19 cellular contexts compared by ENCODE assay signal in genomic region chr16:502179-502943, GRCh38. TPM values are rescaled to one million over a fixed set of nuclear protein-coding genes. Genes with fewer than 3 reads are reported as not detected.
DNase-seq lines count a peak whose midpoint lies in the region; ATAC-seq and TF ChIP-seq lines count a peak whose summit lies in the region.
"Had no signal": no experiment of that assay in that cellular context is flagged by ENCODE, and none has a peak within 500 bp of the region (broad histone marks: within the 10 kb centered on the region; RNA-seq: fewer than 3 reads in every experiment).

No MANE protein-coding gene starts in this region.

- H3K9me3 ChIP-seq in colonic mucosa, result no peaks in the 10 kb centered on the region
- H3K9me3 ChIP-seq in liver (ENCODE audit: control insufficient read depth in 4 of 4, low read length in 3 of 4), result no peaks in the 10 kb centered on the region
- no peaks in the 10 kb centered on the region for H3K9me3 ChIP-seq in aorta (ENCODE audit: control insufficient read depth, low read length)
- H3K9me3 ChIP-seq: sigmoid colon, SK-N-SH had no signal

- DNase-seq in stimulated activated naive CD8-positive, alpha-beta T cell treated with anti-CD3 and anti-CD28 coated beads, Interleukin-15, amount 100 ng/mL, for 72 hours, result no peak
- no peak for DNase-seq in stimulated activated naive CD8-positive, alpha-beta T cell treated with anti-CD3 and anti-CD28 coated beads, Interleukin-15, Interleukin-2, amounts not matched to agents 100 U/mL and 50 U/mL, for 24 hours
- DNase-seq in colonic mucosa (peak; percentile 87), aorta (no peak), HUDEP-2 (lab: John Stamatoyannopoulos, UW; ENCODE audit: unreplicated experiment in 76 of 76) (no peak), KG1 (lab: John Stamatoyannopoulos, UW) (no peak), immature natural killer cell (no peak)
- DNase-seq: CD4-positive, alpha-beta T cell; effector memory CD8-positive, alpha-beta T cell; HFFc6; NCI-H1417 treated with DMSO at 0.1 percent for 48 hours; occipital lobe; OCI-M1; sigmoid colon; SK-N-SH; T1000 had no signal

- ATAC-seq in stimulated activated naive CD8-positive, alpha-beta T cell treated with anti-CD3 and anti-CD28 coated beads, Interleukin-15, amount 100 ng/mL, for 72 hours, result peak; percentile 45
- no peak for ATAC-seq in stimulated activated naive CD8-positive, alpha-beta T cell treated with anti-CD3 and anti-CD28 coated beads, Interleukin-15, Interleukin-2, amounts not matched to agents 100 U/mL and 50 U/mL, for 24 hours
- peak; percentile 36 for ATAC-seq in aorta (ENCODE audit: low FRiP score)
- ATAC-seq: effector memory CD8-positive, alpha-beta T cell had no signal

- no peaks in the 10 kb centered on the region for H3K4me1 Mint-ChIP-seq in stimulated activated naive CD8-positive, alpha-beta T cell treated with anti-CD3 and anti-CD28 coated beads, Interleukin-15, amount 100 ng/mL, for 72 hours
- H3K4me1 Mint-ChIP-seq in immature natural killer cell, result peaks cover 0 to 4% of the 10 kb centered on the region in 2 donors

- no peaks in the 10 kb centered on the region for H3K9me3 Mint-ChIP-seq in stimulated activated naive CD8-positive, alpha-beta T cell treated with anti-CD3 and anti-CD28 coated beads, Interleukin-15, amount 100 ng/mL, for 72 hours
- H3K9me3 Mint-ChIP-seq in immature natural killer cell, result no peaks in the 10 kb centered on the region
- H3K9me3 Mint-ChIP-seq: CD4-positive, alpha-beta T cell; effector memory CD8-positive, alpha-beta T cell; HFFc6 had no signal

- no peak overlapping the region for H3K4me3 ChIP-seq in colonic mucosa
- peak overlapping the region; percentile 43 to 79 (median 75) for H3K4me3 ChIP-seq in liver (ENCODE audit: low read depth in 1 of 3, low read length in 3 of 3)
- H3K4me3 ChIP-seq in aorta (ENCODE audit: low read length in 2 of 2), result no peak overlapping the region
- H3K4me3 ChIP-seq: sigmoid colon had no signal

- no peak overlapping the region for H3K27ac Mint-ChIP-seq in stimulated activated naive CD8-positive, alpha-beta T cell treated with anti-CD3 and anti-CD28 coated beads, Interleukin-15, amount 100 ng/mL, for 72 hours
- no peak overlapping the region for H3K27ac Mint-ChIP-seq in immature natural killer cell
- H3K27ac Mint-ChIP-seq: CD4-positive, alpha-beta T cell; HFFc6 had no signal

- intact Hi-C loops in colonic mucosa (cut with DNase I) (no loop called here), aorta (cut with DNase I) (no loop called here)

- TF ChIP-seq CTCF in colonic mucosa (IDR thresholded peaks at IDR 0.05), result no peak
- TF ChIP-seq CTCF in liver (IDR thresholded peaks at IDR 0.05; ENCODE audit: low read depth, low read length, missing input control), result no peak

- peak; percentile 44 to 45 for TF ChIP-seq RAD21 in liver (IDR thresholded peaks at IDR 0.05)

- no peak overlapping the region for H3K4me3 Mint-ChIP-seq in stimulated activated naive CD8-positive, alpha-beta T cell treated with anti-CD3 and anti-CD28 coated beads, Interleukin-15, amount 100 ng/mL, for 72 hours
- no peak overlapping the region for H3K4me3 Mint-ChIP-seq in immature natural killer cell
- H3K4me3 Mint-ChIP-seq: CD4-positive, alpha-beta T cell; effector memory CD8-positive, alpha-beta T cell; HFFc6 had no signal

- peaks cover 8% of the 10 kb centered on the region for H3K4me1 ChIP-seq in colonic mucosa
- peaks cover 7 to 31% (median 12%) of the 10 kb centered on the region in 4 donors for H3K4me1 ChIP-seq in liver (ENCODE audit: control insufficient read depth in 4 of 4, insufficient read depth in 4 of 4, low read length in 3 of 4)
- H3K4me1 ChIP-seq in aorta (ENCODE audit: control insufficient read depth in 1 of 2, insufficient read depth in 2 of 2, low read length in 2 of 2), result no peaks in the 10 kb centered on the region
- H3K4me1 ChIP-seq: sigmoid colon had no signal

- peaks cover 0 to 8% (median 7%) of the 10 kb centered on the region in 3 donors for H3K36me3 Mint-ChIP-seq in immature natural killer cell

- H3K27ac ChIP-seq in colonic mucosa, result peak overlapping the region; percentile 76
- H3K27ac ChIP-seq in liver (ENCODE audit: low read depth in 1 of 2, low read length in 2 of 2), result peak overlapping the region; percentile 80 to 85
- H3K27ac ChIP-seq in aorta (ENCODE audit: low read depth in 1 of 2, low read length in 2 of 2), result no peak overlapping the region
- H3K27ac ChIP-seq: sigmoid colon had no signal

- WGBS in liver, result 37% methylated on average over 22 of the region's 22 CpGs
- WGBS in aorta, 2 donors, result 86 to 90% methylated on average over 22 of the region's 22 CpGs

- H3K27me3 Mint-ChIP-seq in stimulated activated naive CD8-positive, alpha-beta T cell treated with anti-CD3 and anti-CD28 coated beads, Interleukin-15, amount 100 ng/mL, for 72 hours, result no peaks in the 10 kb centered on the region
- H3K27me3 Mint-ChIP-seq in immature natural killer cell (ENCODE audit: low read depth in 3 of 3), result no peaks in the 10 kb centered on the region
- H3K27me3 Mint-ChIP-seq: CD4-positive, alpha-beta T cell; effector memory CD8-positive, alpha-beta T cell had no signal

- H3K9ac ChIP-seq in colonic mucosa (ENCODE audit: low read depth in 2 of 2, low read length in 2 of 2), result peak overlapping the region in 1 of 2 donors; percentile 68
- peak overlapping the region; percentile 78 to 94 for H3K9ac ChIP-seq in liver (ENCODE audit: low read depth in 1 of 2, low read length in 2 of 2)
- H3K9ac ChIP-seq: SK-N-SH had no signal

- H3K27me3 ChIP-seq in colonic mucosa, result no peaks in the 10 kb centered on the region
- H3K27me3 ChIP-seq in liver (ENCODE audit: control insufficient read depth in 4 of 4, insufficient read depth in 4 of 4, low read length in 3 of 4), result no peaks in the 10 kb centered on the region
- no peaks in the 10 kb centered on the region for H3K27me3 ChIP-seq in aorta (ENCODE audit: control insufficient read depth in 1 of 2, insufficient read depth in 2 of 2, low read length in 1 of 2)
- H3K27me3 ChIP-seq: sigmoid colon had no signal

- H3K36me3 ChIP-seq in colonic mucosa (no peaks in the 10 kb centered on the region), liver (ENCODE audit: control insufficient read depth in 4 of 4, insufficient read depth in 3 of 4, low read depth in 1 of 4, low read length in 3 of 4) (peaks cover 0 to 18% (median 1%) of the 10 kb centered on the region in 4 donors), aorta (ENCODE audit: control insufficient read depth in 1 of 2, insufficient read depth in 2 of 2, low read length in 1 of 2) (no peaks in the 10 kb centered on the region)

TF ChIP-seq in liver, 16 proteins besides CTCF, POLR2A, EP300 and RAD21 (continues in another document):
- TF ChIP-seq GABPA (IDR thresholded peaks at IDR 0.05 in 1 of 2, conservative IDR thresholded peaks at IDR 0.05 in 1 of 2) (peak in 1 of 2 donors; percentile 50), EGR1 (IDR thresholded peaks at IDR 0.05; ENCODE audit: low read depth in 2 of 2) (peak in 1 of 2 donors; percentile 10), HNF4A (conservative IDR thresholded peaks at IDR 0.05) (peak; percentile 99 to 100), FOXA1 (IDR thresholded peaks at IDR 0.05) (peak; percentile 60), FOXA2 (IDR thresholded peaks at IDR 0.05) (peak; percentile 26), SP1 (IDR thresholded peaks at IDR 0.05) (peak; percentile 99), TAF1 (conservative IDR thresholded peaks at IDR 0.05) (peak; percentile 54), YY1 (IDR thresholded peaks at IDR 0.05) (peak; percentile 89), RXRA (IDR thresholded peaks at IDR 0.05) (peak; percentile 85 to 89), REST (IDR thresholded peaks at IDR 0.05) (peak; percentile 83)
- TF ChIP-seq, protein P1, sequence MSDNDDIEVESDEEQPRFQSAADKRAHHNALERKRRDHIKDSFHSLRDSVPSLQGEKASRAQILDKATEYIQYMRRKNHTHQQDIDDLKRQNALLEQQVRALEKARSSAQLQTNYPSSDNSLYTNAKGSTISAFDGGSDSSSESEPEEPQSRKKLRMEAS (IDR thresholded peaks at IDR 0.05), result peak; percentile 89

RNA-seq across cellular contexts. Expression of gene CAPN15, which starts 25.2 kb away (rescaled TPM):
- total RNA-seq in colonic mucosa (100 to 1,000 TPM in 1 of 2 donors, 10 to 100 TPM in 1; 74.6 to 139 TPM), liver (10 to 100 TPM; 26.2 to 37.2 TPM), aorta (10 to 100 TPM; 27.9 to 33.9 TPM)
- polyA plus RNA-seq in liver (10 to 100 TPM in 1 of 2 donors, 1 to 10 TPM in 1; 5.9 to 17.0 TPM), aorta (10 to 100 TPM; 15.3 to 24.1 TPM), immature natural killer cell (10 to 100 TPM in 2 of 3 donors, 1 to 10 TPM in 1; 9.2 to 30.7 (median 10.1) TPM)

RNA-seq across cellular contexts. Expression of gene PRR35, which starts 57.8 kb away (rescaled TPM):
- total RNA-seq in colonic mucosa (not detected), liver (not detected), aorta (not detected)
- polyA plus RNA-seq in liver (not detected), aorta (under 1 TPM in 1 of 2 donors, not detected in 1; 0.05 TPM), immature natural killer cell (not detected)
- total RNA-seq: CD4-positive, alpha-beta T cell; HFFc6; kidney epithelial cell; occipital lobe; sigmoid colon; urinary bladder had no signal
- polyA plus RNA-seq: sigmoid colon, SK-N-SH, urinary bladder had no signal

Comparison
In these comparisons a context has a peak if more than half of its experiments do, and no peak if none do; other contexts are left out.
1. H3K27ac ChIP-seq: peak in colonic mucosa (single experiment) and liver (2 of 2); none in aorta (0 of 2).
2. H3K4me3 ChIP-seq: peak in liver (3 of 3); none in colonic mucosa (single experiment) and aorta (0 of 2).